Comparison of ENCODE assay signal across 12 cellular contexts in genomic region chr20:11216451-11217314, GRCh38.
DNase-seq lines count a peak whose midpoint lies in the region; ATAC-seq, FAIRE-seq and TF ChIP-seq lines count a peak whose summit lies in the region.
"Had no signal": no experiment of that assay in that cellular context is flagged by ENCODE, and none has a peak within 500 bp of the region (broad histone marks: within the 10 kb centered on the region; RNA-seq: fewer than 3 reads in every experiment).

No MANE protein-coding gene starts in this region.

- TF ChIP-seq CTCF in IMR-90 (conservative IDR thresholded peaks at IDR 0.05; ENCODE audit: low read depth, low read length) (no peak), endothelial cell of umbilical vein (IDR thresholded peaks at IDR 0.05; ENCODE audit: extremely low read depth in 1 of 2, insufficient read depth in 1 of 2, low read depth in 1 of 2, low read length in 2 of 2) (no peak)

- H3K4me1 ChIP-seq in IMR-90 (ENCODE audit: control insufficient read depth, insufficient read depth, low read length) (peaks cover 12% of the 10 kb centered on the region), endothelial cell of umbilical vein (ENCODE audit: control insufficient read depth, extremely low read depth, insufficient read depth, low read length) (peaks cover 33% of the 10 kb centered on the region), HAP-1 (no peaks in the 10 kb centered on the region)
- H3K4me1 ChIP-seq: foreskin keratinocyte had no signal

- peak overlapping the region; percentile 85 for H3K27ac ChIP-seq in IMR-90 (ENCODE audit: insufficient read depth, low read length)
- H3K27ac ChIP-seq in endothelial cell of umbilical vein (ENCODE audit: insufficient read depth, low read depth, low read length) = peak overlapping the region; percentile 74
- H3K27ac ChIP-seq: foreskin keratinocyte had no signal

- DNase-seq in A172 (ENCODE audit: low spot score) (peak; percentile 78), IMR-90 (peak; percentile 82), endothelial cell of umbilical vein (ENCODE audit: low read depth, low spot score) (peak; percentile 88), lung microvascular endothelial cell (ENCODE audit: low read depth in 2 of 2) (peak; percentile 74 to 99), HAP-1 (ENCODE audit: low spot score in 2 of 2) (no peak)
- DNase-seq in activated CD8-positive, alpha-beta memory T cell treated with anti-CD3 and anti-CD28 coated beads, Interleukin-2, amount 10 ng/mL, durations not matched to agents 7 days and 5 days = no peak
- DNase-seq in stimulated activated CD4-positive, alpha-beta T cell treated with anti-CD3 and anti-CD28 coated beads, Interleukin-4, amount 100 ng/mL, for 4 hours = no peak
- DNase-seq: activated T-cell treated with anti-CD3 and anti-CD28 coated beads, Interleukin-2, amount 50 U/mL, for 72 hours; central memory CD4-positive, alpha-beta T cell; foreskin keratinocyte had no signal

- in situ Hi-C loops in IMR-90 (cut with MboI; ENCODE audit: low sequenced_read_pairs) (no loop called here), HAP-1 (cut with MboI; ENCODE audit: low sequenced_read_pairs) (no loop called here)

- no peaks in the 10 kb centered on the region for H4K20me1 ChIP-seq in IMR-90 (ENCODE audit: insufficient read depth, low read length)
- no peaks in the 10 kb centered on the region for H4K20me1 ChIP-seq in endothelial cell of umbilical vein (replicated peaks; ENCODE audit: control insufficient read depth, extremely low read depth, insufficient read depth, low read length)

- peak overlapping the region; percentile 13; the same call in 1 of the 2 replicates for H3K23ac ChIP-seq in IMR-90 (ENCODE audit: low read depth, low read length)

- H3K9me3 Mint-ChIP-seq in activated CD8-positive, alpha-beta memory T cell treated with anti-CD3 and anti-CD28 coated beads, Interleukin-2, amount 10 ng/mL, durations not matched to agents 7 days and 5 days (ENCODE audit: low read depth) = no peaks in the 10 kb centered on the region
- H3K9me3 Mint-ChIP-seq: activated T-cell treated with anti-CD3 and anti-CD28 coated beads, Interleukin-2, amount 50 U/mL, for 72 hours had no signal

- no TSS peak for BruUV-seq in IMR-90 (replicated peaks; lab: Mats Ljungman, UMichigan)
- no TSS peak for BruUV-seq in endothelial cell of umbilical vein (replicated peaks; lab: Mats Ljungman, UMichigan)

- no peak overlapping the region for H3K4me3 ChIP-seq in IMR-90 (ENCODE audit: insufficient read depth, low read depth, low read length)
- H3K4me3 ChIP-seq in endothelial cell of umbilical vein (replicated peaks in 1 of 3; ENCODE audit: insufficient read depth in 1 of 3, low read depth in 1 of 3, low read length in 3 of 3) = no peak overlapping the region
- no peak overlapping the region for H3K4me3 ChIP-seq in HAP-1

- TF ChIP-seq POLR2A in IMR-90 (IDR thresholded peaks at IDR 0.05; ENCODE audit: low read depth, low read length) = no peak
- no peak for TF ChIP-seq POLR2A in endothelial cell of umbilical vein (IDR thresholded peaks at IDR 0.05; ENCODE audit: low read depth, low read length)

- FAIRE-seq in endothelial cell of umbilical vein (lab: Jason Lieb, UNC) = peak; percentile 15
- FAIRE-seq: H1 had no signal

- peak overlapping the region; percentile 56 for H2BK20ac ChIP-seq in IMR-90 (ENCODE audit: low read depth, low read length)

- H3K4ac ChIP-seq in IMR-90 (ENCODE audit: low read depth, low read length) = peak overlapping the region; percentile 66

- H2AK9ac ChIP-seq in IMR-90 (replicated peaks; ENCODE audit: low read depth, low read length, poor library complexity) = no peak overlapping the region

- no peaks in the 10 kb centered on the region for H3K79me1 ChIP-seq in IMR-90 (ENCODE audit: low read depth in 1 of 2, low read length in 2 of 2)

- peak overlapping the region; percentile 33; the same call in 1 of the 2 replicates for H2AK5ac ChIP-seq in IMR-90 (ENCODE audit: low read depth, low read length)

- H3K4me2 ChIP-seq in IMR-90 (ENCODE audit: low read depth, low read length) (peak overlapping the region; percentile 37), endothelial cell of umbilical vein (ENCODE audit: insufficient read depth, low read length) (peak overlapping the region; percentile 42)

- H3K14ac ChIP-seq in IMR-90 (replicated peaks; ENCODE audit: low read depth, low read length) = peak overlapping the region; percentile 71

- peak overlapping the region; percentile 61 for H2BK120ac ChIP-seq in IMR-90 (ENCODE audit: low read depth, low read length)

- H2AFZ ChIP-seq in IMR-90 (replicated peaks; ENCODE audit: low read length, poor library complexity) (peak overlapping the region; percentile 48), endothelial cell of umbilical vein (ENCODE audit: low read depth, low read length) (peak overlapping the region; percentile 69)

- H3K9me1 ChIP-seq in IMR-90 (ENCODE audit: insufficient read depth, low read length) (peaks cover 11% of the 10 kb centered on the region), endothelial cell of umbilical vein (replicated peaks; ENCODE audit: control insufficient read depth, extremely low read depth, insufficient read depth, low read length) (no peaks in the 10 kb centered on the region)

- H4K91ac ChIP-seq in IMR-90 (ENCODE audit: insufficient read depth, low read depth, low read length) = peak overlapping the region; percentile 62

- POLR2A ChIA-PET in IMR-90 (lab: Charles Lee; ENCODE audit: unreplicated experiment) = no interaction called here
- POLR2A ChIA-PET in endothelial cell of umbilical vein (lab: Charles Lee) = interaction anchor here (0.7 kb wide), 2 partner anchors 137 to 546 kb away, joined by 3 to 5 read pairs; no protein-coding TSS in a partner anchor

- peak overlapping the region; percentile 71; the same call in 2 of the 3 replicates for H2BK15ac ChIP-seq in IMR-90 (ENCODE audit: low read depth, low read length)

- no peak for TF ChIP-seq RAD21 in IMR-90 (IDR thresholded peaks at IDR 0.05; ENCODE audit: low read length)

- H3K36me3 Mint-ChIP-seq in activated CD8-positive, alpha-beta memory T cell treated with anti-CD3 and anti-CD28 coated beads, Interleukin-2, amount 10 ng/mL, durations not matched to agents 7 days and 5 days = no peaks in the 10 kb centered on the region

- no peaks in the 10 kb centered on the region for H3K9me3 ChIP-seq in IMR-90 (ENCODE audit: control insufficient read depth, insufficient read depth, low read length)
- no peaks in the 10 kb centered on the region for H3K9me3 ChIP-seq in endothelial cell of umbilical vein (replicated peaks; ENCODE audit: control insufficient read depth, insufficient read depth, low read length)
- H3K9me3 ChIP-seq in HAP-1 = 0 out of 2 replicates have a peak, but pooled peaks cover 2% of the 10 kb centered on the region

- H3K56ac ChIP-seq in IMR-90 (ENCODE audit: extremely low read depth, insufficient read depth, low read length) = peak overlapping the region; percentile 46; the same call in 1 of the 2 replicates

- H4K8ac ChIP-seq in IMR-90 (ENCODE audit: low read depth in 2 of 2, low read length in 2 of 2) = peak overlapping the region; percentile 35 to 84

- H2BK5ac ChIP-seq in IMR-90 (ENCODE audit: low read depth, low read length, poor library complexity, severe bottlenecking) = peak overlapping the region; percentile 43

- no peak overlapping the region for H3K4me3 Mint-ChIP-seq in activated CD8-positive, alpha-beta memory T cell treated with anti-CD3 and anti-CD28 coated beads, Interleukin-2, amount 10 ng/mL, durations not matched to agents 7 days and 5 days
- H3K4me3 Mint-ChIP-seq: activated T-cell treated with anti-CD3 and anti-CD28 coated beads, Interleukin-2, amount 50 U/mL, for 72 hours had no signal

- H3K9ac ChIP-seq in IMR-90 (ENCODE audit: low read depth, low read length) = no peak overlapping the region
- H3K9ac ChIP-seq in endothelial cell of umbilical vein (replicated peaks; ENCODE audit: extremely low read depth, insufficient read depth, low read length) = no peak overlapping the region

- H3K79me2 ChIP-seq in endothelial cell of umbilical vein (ENCODE audit: control insufficient read depth, insufficient read depth, low read length) = no peaks in the 10 kb centered on the region

- intact Hi-C loops in IMR-90 (cut with micrococcal nuclease) = loop anchor here (5.0 kb wide), 2 partner anchors 51 to 326 kb away; no protein-coding TSS in a partner anchor
- intact Hi-C loops in endothelial cell of umbilical vein (cut with micrococcal nuclease) = loop anchor here (1.0 to 10.0 kb wide), 2 partner anchors 51 to 238 kb away; no protein-coding TSS in a partner anchor

- no peaks in the 10 kb centered on the region for H3K4me1 Mint-ChIP-seq in activated CD8-positive, alpha-beta memory T cell treated with anti-CD3 and anti-CD28 coated beads, Interleukin-2, amount 10 ng/mL, durations not matched to agents 7 days and 5 days

- no CpG with 5 or more reads among the region's 7 CpGs for WGBS in IMR-90 (ENCODE audit: extremely low coverage in 2 of 2, insufficient read length in 1 of 2), 2 experiments

- H3K27me3 Mint-ChIP-seq in activated CD8-positive, alpha-beta memory T cell treated with anti-CD3 and anti-CD28 coated beads, Interleukin-2, amount 10 ng/mL, durations not matched to agents 7 days and 5 days = no peaks in the 10 kb centered on the region

- CTCF ChIA-PET in IMR-90 (lab: Yijun Ruan, JAX) = interaction anchor here (0.8 to 1.0 kb wide), 2 partner anchors 51 to 195 kb away, joined by 3 read pairs; no protein-coding TSS in a partner anchor
- CTCF ChIA-PET in endothelial cell of umbilical vein (lab: Charles Lee) = interaction anchor here (0.9 to 5.1 kb wide), 6 partner anchors 10 to 542 kb away, joined by 3 to 38 read pairs (median 6); partner anchors contain the start of gene JAG1
- CTCF ChIA-PET in activated CD8-positive, alpha-beta memory T cell treated with anti-CD3 and anti-CD28 coated beads, Interleukin-2, amount 10 ng/mL, durations not matched to agents 7 days and 5 days (lab: Charles Lee) = no interaction called here

- peak overlapping the region; percentile 87 for H3K18ac ChIP-seq in IMR-90 (ENCODE audit: low read depth, low read length)

- dilution Hi-C loops in IMR-90 (cut with HindIII; ENCODE audit: low sequenced_read_pairs, unreplicated experiment) = no loop called here
- dilution Hi-C loops in endothelial cell of umbilical vein (cut with MboI; ENCODE audit: extremely low pct_ligation_motif_present, low sequenced_read_pairs) = no loop called here

- H4K5ac ChIP-seq in IMR-90 (ENCODE audit: low read depth, low read length) = peak overlapping the region; percentile 62

- H3K36me3 ChIP-seq in IMR-90 (ENCODE audit: control insufficient read depth, insufficient read depth, low read length) = no peaks in the 10 kb centered on the region
- no peaks in the 10 kb centered on the region for H3K36me3 ChIP-seq in endothelial cell of umbilical vein (ENCODE audit: control insufficient read depth in 2 of 2, extremely low read depth in 1 of 2, insufficient read depth in 2 of 2, low read length in 2 of 2)
- no peaks in the 10 kb centered on the region for H3K36me3 ChIP-seq in HAP-1 (replicated peaks)

- ATAC-seq in IMR-90 (ENCODE audit: low read depth) = peak; percentile 80
- ATAC-seq in activated CD8-positive, alpha-beta memory T cell treated with anti-CD3 and anti-CD28 coated beads, Interleukin-2, amount 10 ng/mL, durations not matched to agents 7 days and 5 days = no peak
- ATAC-seq in GM21529 (IDR thresholded peaks at IDR 0.05; ENCODE audit: unreplicated experiment) = no peak
- ATAC-seq: activated T-cell treated with anti-CD3 and anti-CD28 coated beads, Interleukin-2, amount 50 U/mL, for 72 hours; foreskin keratinocyte had no signal

- H3K27me3 ChIP-seq in IMR-90 (ENCODE audit: control insufficient read depth, insufficient read depth, low read length) (no peaks in the 10 kb centered on the region), endothelial cell of umbilical vein (ENCODE audit: control insufficient read depth in 2 of 2, insufficient read depth in 2 of 2, low read length in 2 of 2) (no peaks in the 10 kb centered on the region), HAP-1 (ENCODE audit: low read depth) (0 out of 2 replicates have a peak, but pooled peaks cover 4% of the 10 kb centered on the region)
- H3K27me3 ChIP-seq: foreskin keratinocyte had no signal

- no peak overlapping the region for H3K27ac Mint-ChIP-seq in activated CD8-positive, alpha-beta memory T cell treated with anti-CD3 and anti-CD28 coated beads, Interleukin-2, amount 10 ng/mL, durations not matched to agents 7 days and 5 days
- H3K27ac Mint-ChIP-seq: activated T-cell treated with anti-CD3 and anti-CD28 coated beads, Interleukin-2, amount 50 U/mL, for 72 hours had no signal

Comparison
In these comparisons a context has a peak if more than half of its experiments do, and no peak if none do; other contexts are left out.
1. DNase-seq: peak in A172 (single experiment), IMR-90 (single experiment), endothelial cell of umbilical vein (single experiment) and lung microvascular endothelial cell (2 of 2); none in activated CD8-positive, alpha-beta memory T cell treated with anti-CD3 and anti-CD28 coated beads, Interleukin-2, amount 10 ng/mL, durations not matched to agents 7 days and 5 days (single experiment), HAP-1 (0 of 2) and stimulated activated CD4-positive, alpha-beta T cell treated with anti-CD3 and anti-CD28 coated beads, Interleukin-4, amount 100 ng/mL, for 4 hours (0 of 2).